9 cellular contexts compared by ENCODE assay signal in the genomic region with DNA sequence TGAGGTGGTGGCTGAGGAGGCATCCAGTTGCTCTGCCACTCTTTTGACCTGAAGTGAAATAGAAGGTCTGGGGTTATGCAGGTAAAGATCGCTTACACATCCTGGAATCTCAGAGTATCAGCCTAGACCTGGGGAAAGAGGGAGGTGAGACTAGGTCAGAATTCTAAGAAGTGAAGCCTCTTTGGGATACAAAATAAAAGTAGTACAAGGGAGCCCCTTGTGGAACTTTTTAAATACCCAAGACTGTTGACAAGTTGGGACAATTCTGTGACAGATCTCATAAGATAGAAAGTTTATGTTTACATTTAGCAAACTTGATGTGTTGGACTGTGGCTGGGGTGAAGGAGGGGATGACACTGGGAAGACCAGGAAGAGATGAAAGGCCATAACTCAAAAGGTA.
A peak's percentile ranks its signal among the peaks of the same experiment; 100 is the strongest.
DNase-seq lines count a peak whose midpoint lies in the region; ATAC-seq and TF ChIP-seq lines count a peak whose summit lies in the region.
"Had no signal": no experiment of that assay in that cellular context is flagged by ENCODE, and none has a peak within 500 bp of the region (broad histone marks: within the 10 kb centered on the region; RNA-seq: fewer than 3 reads in every experiment).

No MANE protein-coding gene starts in this region.

- TF ChIP-seq POLR2A in vagina (IDR thresholded peaks at IDR 0.05): no peak

- H3K9me3 Mint-ChIP-seq in progenitor cell of endocrine pancreas (ENCODE audit: low read depth): peaks cover 13% of the 10 kb centered on the region

- H3K79me2 ChIP-seq in MM.1S (ENCODE audit: low read length): no peaks in the 10 kb centered on the region

- no peak for ATAC-seq in HG03439 (IDR thresholded peaks at IDR 0.05; ENCODE audit: unreplicated experiment)

- peak; percentile 16 for DNase-seq in DMS 273 (lab: John Stamatoyannopoulos, UW; ENCODE audit: unreplicated experiment)
- DNase-seq in DMS 273 treated with DMSO at 0.1 percent for 48 hours (lab: John Stamatoyannopoulos, UW): no peak
- DNase-seq in MM.1S: peak; percentile 41
- peak; percentile 27 for DNase-seq in choroid plexus epithelial cell (ENCODE audit: low read depth)
- DNase-seq in progenitor cell of endocrine pancreas (ENCODE audit: low spot score, unreplicated experiment): no peak
- no peak for DNase-seq in vagina (ENCODE audit: extremely low spot score in 2 of 2)
- DNase-seq in stimulated activated CD4-positive, alpha-beta T cell treated with anti-CD3 and anti-CD28 coated beads, Interleukin-12 subunit alpha, Interleukin-12 subunit beta, amount 100 ng/mL, for 4 hours: no peak
- DNase-seq: foreskin melanocyte had no signal

- H3K4me2 ChIP-seq in MM.1S (ENCODE audit: low read depth, low read length): no peak overlapping the region

- H3K36me3 Mint-ChIP-seq in progenitor cell of endocrine pancreas (ENCODE audit: insufficient read depth): peaks cover 14% of the 10 kb centered on the region

- no peaks in the 10 kb centered on the region for H3K9me3 ChIP-seq in MM.1S (replicated peaks; ENCODE audit: insufficient read depth, low read length)
- peaks cover 3% of the 10 kb centered on the region for H3K9me3 ChIP-seq in vagina

- H3K4me3 ChIP-seq in MM.1S (ENCODE audit: low read length) (no peak overlapping the region), choroid plexus epithelial cell (ENCODE audit: low read depth, low read length) (no peak overlapping the region), vagina (no peak overlapping the region)

- no peaks in the 10 kb centered on the region for H4K20me1 ChIP-seq in MM.1S (ENCODE audit: insufficient read depth, low read length)

- no peaks in the 10 kb centered on the region for H3K36me3 ChIP-seq in MM.1S (replicated peaks; ENCODE audit: insufficient read depth, low read length)
- no peaks in the 10 kb centered on the region for H3K36me3 ChIP-seq in vagina

- H3K4me3 Mint-ChIP-seq in progenitor cell of endocrine pancreas (ENCODE audit: low read depth): no peak overlapping the region

- H3K27ac ChIP-seq in MM.1S (ENCODE audit: low read length) (no peak overlapping the region), vagina (no peak overlapping the region)

- H2AFZ ChIP-seq in MM.1S (ENCODE audit: low read length): no peak overlapping the region

- no peaks in the 10 kb centered on the region for H3K9me2 ChIP-seq in MM.1S (replicated peaks; ENCODE audit: insufficient read depth, low read length)

- H3K27me3 Mint-ChIP-seq in progenitor cell of endocrine pancreas: no peaks in the 10 kb centered on the region

- H3K27me3 ChIP-seq in MM.1S (replicated peaks; ENCODE audit: insufficient read depth, low read length) (0 out of 2 replicates have a peak, but pooled peaks cover 6% of the 10 kb centered on the region), vagina (no peaks in the 10 kb centered on the region)

- intact Hi-C loops in vagina (cut with DNase I): loop anchor here (10.0 kb wide), 1 partner anchor 265 kb away; the partner anchor contains the start of gene SPRY1

- H3F3A ChIP-seq in MM.1S (ENCODE audit: insufficient read depth, low read length): no peaks in the 10 kb centered on the region

- peaks cover 5% of the 10 kb centered on the region for H3K4me1 Mint-ChIP-seq in progenitor cell of endocrine pancreas (ENCODE audit: low read depth)

- H3K9ac ChIP-seq in MM.1S (ENCODE audit: low read length): no peak overlapping the region

- TF ChIP-seq CTCF in MM.1S (IDR thresholded peaks at IDR 0.05; ENCODE audit: low read length) (peak; percentile 47), choroid plexus epithelial cell (conservative IDR thresholded peaks at IDR 0.05; ENCODE audit: low read depth, low read length) (peak; percentile 38), progenitor cell of endocrine pancreas (IDR thresholded peaks at IDR 0.05; ENCODE audit: unreplicated experiment) (peak; percentile 46), vagina (IDR thresholded peaks at IDR 0.05) (no peak)

- H3K27ac Mint-ChIP-seq in progenitor cell of endocrine pancreas: no peak overlapping the region

- H3K4me1 ChIP-seq in MM.1S (ENCODE audit: low read length): no peaks in the 10 kb centered on the region
- H3K4me1 ChIP-seq in vagina: no peaks in the 10 kb centered on the region

Comparison
In these comparisons a context has a peak if more than half of its experiments do, and no peak if none do; other contexts are left out.
1. DNase-seq: peak in DMS 273 (single experiment), MM.1S (single experiment) and choroid plexus epithelial cell (single experiment); none in DMS 273 treated with DMSO at 0.1 percent for 48 hours (single experiment), progenitor cell of endocrine pancreas (single experiment), vagina (0 of 2) and stimulated activated CD4-positive, alpha-beta T cell treated with anti-CD3 and anti-CD28 coated beads, Interleukin-12 subunit alpha, Interleukin-12 subunit beta, amount 100 ng/mL, for 4 hours (single experiment).
2. CTCF ChIP-seq: peak in MM.1S (single experiment), choroid plexus epithelial cell (single experiment) and progenitor cell of endocrine pancreas (single experiment); none in vagina (0 of 3).